ENCODE assay signal across 7 cellular contexts in the genomic region with DNA sequence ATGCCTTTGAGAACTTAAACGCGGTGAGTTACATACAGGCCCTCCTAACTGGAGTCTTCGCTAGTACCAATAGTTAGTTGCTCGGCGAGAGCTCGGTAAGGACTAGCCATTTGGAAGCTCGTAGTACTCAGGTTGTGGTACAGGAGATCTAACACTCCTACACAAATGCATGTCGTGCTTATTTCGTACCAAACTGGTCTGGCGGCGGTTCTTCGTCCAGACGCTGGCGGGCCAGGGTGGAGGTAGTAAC. TPM values are rescaled to one million over a fixed set of nuclear protein-coding genes. Genes with fewer than 3 reads are reported as not detected.
DNase-seq lines count a peak whose midpoint lies in the region; ATAC-seq and TF ChIP-seq lines count a peak whose summit lies in the region.

No MANE protein-coding gene starts in this region.

- DNase-seq in SJSA1 (ENCODE audit: low read depth in 1 of 2, low spot score in 2 of 2) = no peak
- DNase-seq in globus pallidus (ENCODE audit: low spot score) = peak; percentile 73
- no peak for DNase-seq in sigmoid colon
- DNase-seq in NCI-H1105 treated with DMSO at 0.1 percent for 48 hours (lab: John Stamatoyannopoulos, UW) = no peak
- DNase-seq in islet precursor cell = no peak

- H3K27me3 ChIP-seq in SJSA1 (replicated peaks) (no peaks in the 10 kb centered on the region), sigmoid colon (no peaks in the 10 kb centered on the region)

- TF ChIP-seq POLR2A in sigmoid colon (IDR thresholded peaks at IDR 0.05) = no peak

- peaks cover 25% of the 10 kb centered on the region for H3K4me1 ChIP-seq in SJSA1 (replicated peaks)
- peaks cover 0 to 31% (median 20%) of the 10 kb centered on the region in 4 donors for H3K4me1 ChIP-seq in sigmoid colon

- H3K9me3 ChIP-seq in SJSA1 (replicated peaks) (no peaks in the 10 kb centered on the region), sigmoid colon (no peaks in the 10 kb centered on the region)

- intact Hi-C loops in sigmoid colon (cut with DNase I) = no loop called here

- H3K36me3 ChIP-seq in SJSA1 (peaks cover 7% of the 10 kb centered on the region), sigmoid colon (peaks cover 0 to 5% (median 0%) of the 10 kb centered on the region in 4 donors)

- ATAC-seq in GM21737 (IDR thresholded peaks at IDR 0.05; ENCODE audit: unreplicated experiment) (peak; percentile 10), GM19328 (IDR thresholded peaks at IDR 0.05; ENCODE audit: unreplicated experiment) (no peak)

- 0 to 1% methylated on average over 14 of the region's 14 CpGs for WGBS in sigmoid colon, 2 donors

- H3K27ac ChIP-seq in SJSA1 = peak overlapping the region; percentile 75
- H3K27ac ChIP-seq in sigmoid colon = peak overlapping the region; percentile 92 to 97 (median 95)

- TF ChIP-seq EP300 in sigmoid colon (IDR thresholded peaks at IDR 0.05) = no peak

- no peak for TF ChIP-seq CTCF in sigmoid colon (IDR thresholded peaks at IDR 0.05)

- H3K4me3 ChIP-seq in SJSA1 (peak overlapping the region; percentile 70), sigmoid colon (peak overlapping the region; percentile 60 to 81 (median 76))

RNA-seq across cellular contexts. Expression of gene VRK2, which starts 0.3 kb away (rescaled TPM):
- 28.1 and 39.1 TPM in 2 replicates for total RNA-seq in SJSA1 (2014; rRNA removed; shearing (Covaris generic))
- 10 to 100 TPM; 22.7 to 32.8 (median 25.6) TPM for total RNA-seq in sigmoid colon
- polyA plus RNA-seq in sigmoid colon = 10 to 100 TPM in 2 of 3 donors, 1 to 10 TPM in 1; 6.6 to 12.3 (median 11.3) TPM
